In genomic region chr12:122722347-122722746, GRCh38 we compare ENCODE assay signal across 25 cellular contexts.
A peak's percentile ranks its signal among the peaks of the same experiment; 100 is the strongest.
DNase-seq lines count a peak whose midpoint lies in the region; ATAC-seq and TF ChIP-seq lines count a peak whose summit lies in the region.
"Had no signal": no experiment of that assay in that cellular context is flagged by ENCODE, and none has a peak within 500 bp of the region (broad histone marks: within the 10 kb centered on the region; RNA-seq: fewer than 3 reads in every experiment).

No MANE protein-coding gene starts in this region.

- no peak overlapping the region for H2AFZ ChIP-seq in MM.1S (ENCODE audit: low read length)

- TF ChIP-seq CTCF in RWPE2 (IDR thresholded peaks at IDR 0.05; ENCODE audit: poor library complexity, severe bottlenecking) (no peak), MM.1S (IDR thresholded peaks at IDR 0.05; ENCODE audit: low read length) (no peak)

- no peaks in the 10 kb centered on the region for H3K79me2 ChIP-seq in MM.1S (ENCODE audit: low read length)

- peaks cover 50% of the 10 kb centered on the region for H3K4me1 Mint-ChIP-seq in activated T-cell treated with anti-CD3 and anti-CD28 coated beads, Interleukin-2, amount 50 U/mL, for 24 hours (ENCODE audit: low read depth)
- peaks cover 49% of the 10 kb centered on the region for H3K4me1 Mint-ChIP-seq in stimulated activated naive CD8-positive, alpha-beta T cell treated with anti-CD3 and anti-CD28 coated beads, Interleukin-15, amount 100 ng/mL, for 72 hours

- H3K36me3 ChIP-seq in RWPE2 (ENCODE audit: low read depth): no peaks in the 10 kb centered on the region
- H3K36me3 ChIP-seq in MM.1S (replicated peaks; ENCODE audit: insufficient read depth, low read length): no peaks in the 10 kb centered on the region

- peaks cover 6% of the 10 kb centered on the region for H3K27me3 Mint-ChIP-seq in activated T-cell treated with anti-CD3 and anti-CD28 coated beads, Interleukin-2, amount 50 U/mL, for 24 hours
- H3K27me3 Mint-ChIP-seq in stimulated activated naive CD8-positive, alpha-beta T cell treated with anti-CD3 and anti-CD28 coated beads, Interleukin-15, amount 100 ng/mL, for 72 hours: no peaks in the 10 kb centered on the region
- H3K27me3 Mint-ChIP-seq: activated naive CD4-positive, alpha-beta T cell treated with anti-CD3 and anti-CD28 coated beads, Interleukin-2, amount 50 U/mL, for 24 hours had no signal

- H3K4me1 ChIP-seq in RWPE2 (ENCODE audit: insufficient read depth, poor library complexity, severe bottlenecking) (peaks cover 31% of the 10 kb centered on the region), MM.1S (ENCODE audit: low read length) (no peaks in the 10 kb centered on the region)

- H3K27me3 ChIP-seq in RWPE2 (ENCODE audit: insufficient read depth, poor library complexity, severe bottlenecking): no peaks in the 10 kb centered on the region
- no peaks in the 10 kb centered on the region for H3K27me3 ChIP-seq in MM.1S (replicated peaks; ENCODE audit: insufficient read depth, low read length)
- H3K27me3 ChIP-seq: dorsolateral prefrontal cortex had no signal

- no peak overlapping the region for H3K4me2 ChIP-seq in MM.1S (ENCODE audit: low read depth, low read length)

- no peak overlapping the region for H3K4me3 Mint-ChIP-seq in activated T-cell treated with anti-CD3 and anti-CD28 coated beads, Interleukin-2, amount 50 U/mL, for 24 hours
- H3K4me3 Mint-ChIP-seq in stimulated activated naive CD8-positive, alpha-beta T cell treated with anti-CD3 and anti-CD28 coated beads, Interleukin-15, amount 100 ng/mL, for 72 hours: peak overlapping the region in 1 of 2 donors; percentile 38
- H3K4me3 Mint-ChIP-seq: activated CD4-positive, alpha-beta memory T cell treated with anti-CD3 and anti-CD28 coated beads for 36 hours; activated naive CD4-positive, alpha-beta T cell treated with anti-CD3 and anti-CD28 coated beads, Interleukin-2, amount 50 U/mL, for 24 hours; H9 had no signal

- peak overlapping the region; percentile 92 for H3K27ac ChIP-seq in RWPE2 (ENCODE audit: poor library complexity, severe bottlenecking)
- peak overlapping the region; percentile 98 for H3K27ac ChIP-seq in epithelial cell of prostate
- no peak overlapping the region for H3K27ac ChIP-seq in MM.1S (ENCODE audit: low read length)
- H3K27ac ChIP-seq: dorsolateral prefrontal cortex, HL-60 had no signal

- peaks cover 3% of the 10 kb centered on the region; the same call in 1 of the 2 replicates for H3F3A ChIP-seq in MM.1S (ENCODE audit: insufficient read depth, low read length)

- no peaks in the 10 kb centered on the region for H3K36me3 Mint-ChIP-seq in activated T-cell treated with anti-CD3 and anti-CD28 coated beads, Interleukin-2, amount 50 U/mL, for 24 hours (ENCODE audit: low read depth)
- H3K36me3 Mint-ChIP-seq: activated CD4-positive, alpha-beta memory T cell treated with anti-CD3 and anti-CD28 coated beads for 36 hours; activated naive CD4-positive, alpha-beta T cell treated with anti-CD3 and anti-CD28 coated beads, Interleukin-2, amount 50 U/mL, for 24 hours had no signal

- H3K9ac ChIP-seq in MM.1S (ENCODE audit: low read length): no peak overlapping the region

- ATAC-seq in RWPE2 (ENCODE audit: low read depth): no peak
- ATAC-seq in stimulated activated naive CD8-positive, alpha-beta T cell treated with anti-CD3 and anti-CD28 coated beads, Interleukin-15, amount 100 ng/mL, for 72 hours: no peak
- ATAC-seq: activated CD4-positive, CD25-positive, alpha-beta regulatory T cell treated with anti-CD3 and anti-CD28 coated beads, Interleukin-2, amount 50 U/mL, for 24 hours had no signal

- H3K9me3 ChIP-seq in RWPE2 (ENCODE audit: severe bottlenecking) (no peaks in the 10 kb centered on the region), MM.1S (replicated peaks; ENCODE audit: insufficient read depth, low read length) (no peaks in the 10 kb centered on the region)

- H3K4me3 ChIP-seq in RWPE2 (ENCODE audit: severe bottlenecking): no peak overlapping the region
- H3K4me3 ChIP-seq in MM.1S (ENCODE audit: low read length): no peak overlapping the region
- H3K4me3 ChIP-seq: dorsolateral prefrontal cortex had no signal

- H3K27ac Mint-ChIP-seq in activated T-cell treated with anti-CD3 and anti-CD28 coated beads, Interleukin-2, amount 50 U/mL, for 24 hours: no peak overlapping the region
- peak overlapping the region; percentile 25 to 44 for H3K27ac Mint-ChIP-seq in stimulated activated naive CD8-positive, alpha-beta T cell treated with anti-CD3 and anti-CD28 coated beads, Interleukin-15, amount 100 ng/mL, for 72 hours
- H3K27ac Mint-ChIP-seq: activated CD4-positive, alpha-beta memory T cell treated with anti-CD3 and anti-CD28 coated beads for 36 hours; activated naive CD4-positive, alpha-beta T cell treated with anti-CD3 and anti-CD28 coated beads, Interleukin-2, amount 50 U/mL, for 24 hours; H9 had no signal

- H4K20me1 ChIP-seq in MM.1S (ENCODE audit: insufficient read depth, low read length): no peaks in the 10 kb centered on the region

- DNase-seq in activated T-cell treated with anti-CD3 and anti-CD28 coated beads, Interleukin-2, amount 50 U/mL, for 24 hours: peak; percentile 27
- no peak for DNase-seq in activated T-cell treated with anti-CD3 and anti-CD28 coated beads, Interleukin-2, amount 50 U/mL, for 1 hour
- DNase-seq in RWPE2 (ENCODE audit: low spot score) (no peak), epithelial cell of prostate (ENCODE audit: low read depth, low spot score) (no peak), MM.1S (no peak), HCEC 1CT (no peak), NCI-H2029 treated with DMSO at 0.1 percent for 48 hours (lab: John Stamatoyannopoulos, UW) (no peak)
- DNase-seq in stimulated activated naive CD8-positive, alpha-beta T cell treated with anti-CD3 and anti-CD28 coated beads, Interleukin-15, amount 100 ng/mL, for 72 hours: no peak
- DNase-seq: activated CD4-positive, alpha-beta memory T cell treated with anti-CD3 and anti-CD28 coated beads for 36 hours; activated T-cell treated with anti-CD3 and anti-CD28 coated beads for 4 hours; AML-193; aorta; caudate nucleus; dorsolateral prefrontal cortex; H9; NCI-H1436; NCI-H2107; NCI-H446; NCI-H82; nucleus accumbens; SIG-M5; substantia nigra had no signal

- no peaks in the 10 kb centered on the region for H3K9me3 Mint-ChIP-seq in activated T-cell treated with anti-CD3 and anti-CD28 coated beads, Interleukin-2, amount 50 U/mL, for 24 hours
- H3K9me3 Mint-ChIP-seq in stimulated activated naive CD8-positive, alpha-beta T cell treated with anti-CD3 and anti-CD28 coated beads, Interleukin-15, amount 100 ng/mL, for 72 hours: no peaks in the 10 kb centered on the region
- H3K9me3 Mint-ChIP-seq: activated CD4-positive, alpha-beta memory T cell treated with anti-CD3 and anti-CD28 coated beads for 36 hours; activated naive CD4-positive, alpha-beta T cell treated with anti-CD3 and anti-CD28 coated beads, Interleukin-2, amount 50 U/mL, for 24 hours; H9 had no signal

- H3K9me2 ChIP-seq in MM.1S (replicated peaks; ENCODE audit: insufficient read depth, low read length): no peaks in the 10 kb centered on the region
